Comparison of ENCODE assay signal across 6 cellular contexts in genomic region chr1:153536618-153537375, GRCh38. TPM values are rescaled to one million over a fixed set of nuclear protein-coding genes. Genes with fewer than 3 reads are reported as not detected.
DNase-seq lines count a peak whose midpoint lies in the region; ATAC-seq and TF ChIP-seq lines count a peak whose summit lies in the region.

No MANE protein-coding gene starts in this region.

- TF ChIP-seq CTCF in parathyroid adenoma (IDR thresholded peaks at IDR 0.05), result no peak

- H3K4me3 ChIP-seq in parathyroid adenoma (ENCODE audit: low read depth, low read length), result peak overlapping the region; percentile 72

- H3K79me2 ChIP-seq in parathyroid adenoma, result no peaks in the 10 kb centered on the region

- no peak for DNase-seq in central memory CD8-positive, alpha-beta T cell (ENCODE audit: low spot score in 2 of 2)
- no peak for DNase-seq in NCI-H526 (lab: John Stamatoyannopoulos, UW)
- no peak for DNase-seq in NCI-H1694 (lab: John Stamatoyannopoulos, UW)
- DNase-seq in GM19238 (ENCODE audit: insufficient read length, low spot score), result no peak

- peak overlapping the region; percentile 84 for H2AFZ ChIP-seq in parathyroid adenoma

- no peaks in the 10 kb centered on the region for H3K9me3 Mint-ChIP-seq in IgD-negative memory B cell
- no peaks in the 10 kb centered on the region for H3K9me3 Mint-ChIP-seq in central memory CD8-positive, alpha-beta T cell

- no peaks in the 10 kb centered on the region for H3K9me3 ChIP-seq in parathyroid adenoma (ENCODE audit: control insufficient read depth, low read length)

- peaks cover 4% of the 10 kb centered on the region for H3K4me1 ChIP-seq in parathyroid adenoma

- peak overlapping the region; percentile 59 to 88 (median 82) for H3K27ac Mint-ChIP-seq in IgD-negative memory B cell
- peak overlapping the region; percentile 93 for H3K27ac Mint-ChIP-seq in central memory CD8-positive, alpha-beta T cell (ENCODE audit: low read depth)

- H3K36me3 ChIP-seq in parathyroid adenoma (ENCODE audit: control insufficient read depth, insufficient read depth, low read length), result no peaks in the 10 kb centered on the region

- H3K27me3 Mint-ChIP-seq in IgD-negative memory B cell, result no peaks in the 10 kb centered on the region
- no peaks in the 10 kb centered on the region for H3K27me3 Mint-ChIP-seq in central memory CD8-positive, alpha-beta T cell

- no peak overlapping the region for H3K9ac ChIP-seq in parathyroid adenoma

- no peak overlapping the region for H3K27ac ChIP-seq in parathyroid adenoma

- no peaks in the 10 kb centered on the region for H3K27me3 ChIP-seq in parathyroid adenoma (ENCODE audit: control insufficient read depth, insufficient read depth, low read length)

- peaks cover 37 to 56% (median 49%) of the 10 kb centered on the region in 3 donors for H3K4me1 Mint-ChIP-seq in IgD-negative memory B cell
- peaks cover 74% of the 10 kb centered on the region for H3K4me1 Mint-ChIP-seq in central memory CD8-positive, alpha-beta T cell

- H3K36me3 Mint-ChIP-seq in IgD-negative memory B cell, result no peaks in the 10 kb centered on the region
- peaks cover 20% of the 10 kb centered on the region for H3K36me3 Mint-ChIP-seq in central memory CD8-positive, alpha-beta T cell (ENCODE audit: insufficient read depth)

- H3K4me2 ChIP-seq in parathyroid adenoma (ENCODE audit: low read length), result peak overlapping the region; percentile 98

- H3K4me3 Mint-ChIP-seq in IgD-negative memory B cell, result peak overlapping the region; percentile 95 to 98 (median 96)
- peak overlapping the region; percentile 91 for H3K4me3 Mint-ChIP-seq in central memory CD8-positive, alpha-beta T cell

- ATAC-seq in central memory CD8-positive, alpha-beta T cell (replicated peaks; ENCODE audit: extremely low read depth, poor library complexity, severe bottlenecking), result no peak

RNA-seq across cellular contexts. Expression of gene S100A6, which starts 1.0 kb away (rescaled TPM):
- 397 TPM for polyA plus RNA-seq in IgD-negative memory B cell

RNA-seq across cellular contexts. Expression of gene S100A5, which starts 3.9 kb away (rescaled TPM):
- 1.4 TPM for polyA plus RNA-seq in IgD-negative memory B cell

RNA-seq across cellular contexts. Expression of gene S100A4, which starts 8.8 kb away (rescaled TPM):
- polyA plus RNA-seq in IgD-negative memory B cell, result 524 TPM

RNA-seq across cellular contexts. Expression of gene S100A3, which starts 12.3 kb away (rescaled TPM):
- not detected for polyA plus RNA-seq in IgD-negative memory B cell

RNA-seq across cellular contexts. Expression of gene S100A2, which starts 28.8 kb away (rescaled TPM):
- polyA plus RNA-seq in IgD-negative memory B cell, result not detected
